31 cellular contexts compared by ENCODE assay signal in genomic region chrX:9211269-9211668, GRCh38.
"Had no signal": no experiment of that assay in that cellular context is flagged by ENCODE, and none has a peak within 500 bp of the region (broad histone marks: within the 10 kb centered on the region; RNA-seq: fewer than 3 reads in every experiment).

No MANE protein-coding gene starts in this region.

- H3K27ac ChIP-seq: brain microvascular endothelial cell, esophagus muscularis mucosa, foreskin keratinocyte, gastrocnemius medialis, heart left ventricle, WERI-Rb-1 had no signal

- H3K4me3 ChIP-seq: esophagus muscularis mucosa, gastrocnemius medialis, heart left ventricle had no signal

- DNase-seq: activated B cell treated with CpG ODN at 0.5 μM for 24 hours; activated CD4-positive, alpha-beta T cell treated with anti-CD3 and anti-CD28 coated beads for 48 hours; activated CD4-positive, alpha-beta T cell treated with anti-CD3 and anti-CD28 coated beads, Interleukin-2, amount 50 U/mL, for 1 hour; activated CD4-positive, alpha-beta T cell treated with anti-CD3 and anti-CD28 coated beads, Interleukin-2, amount 50 U/mL, for 48 hours; activated CD8-positive, alpha-beta memory T cell treated with anti-CD3 and anti-CD28 coated beads for 24 hours; activated CD8-positive, alpha-beta T cell treated with anti-CD3 and anti-CD28 coated beads for 36 hours; activated effector memory CD4-positive, alpha-beta T cell treated with Interleukin-2 at 50 U/mL for 16 hours; activated gamma-delta T cell treated with Interleukin-2 at 50 U/mL for 16 hours; activated naive CD4-positive, alpha-beta T cell treated with anti-CD3 and anti-CD28 coated beads, Interleukin-2, amount 50 U/mL, for 16 hours; activated naive CD4-positive, alpha-beta T cell treated with Interleukin-2 at 50 U/mL for 16 hours; activated T-cell treated with anti-CD3 and anti-CD28 coated beads, Interleukin-2, amount 50 U/mL, for 4 hours; amniotic stem cell; anterior cingulate cortex; brain microvascular endothelial cell; caudate nucleus; cortex of kidney; dermis blood vessel endothelial cell; effector CD4-positive, alpha-beta T cell; effector memory CD8-positive, alpha-beta T cell; erythroblast; foreskin keratinocyte; gastrocnemius medialis; glutamatergic neuron; heart left ventricle; T-helper 2 cell; WERI-Rb-1 had no signal

- ATAC-seq: activated CD4-positive, CD25-positive, alpha-beta regulatory T cell treated with anti-CD3 and anti-CD28 coated beads, Interleukin-2, amount 50 U/mL, for 24 hours; activated CD8-positive, alpha-beta T cell treated with anti-CD3 and anti-CD28 coated beads for 36 hours; activated T-cell treated with anti-CD3 and anti-CD28 coated beads, Interleukin-2, amount 50 U/mL, for 4 hours; activated T-helper 17 cell treated with anti-CD3 and anti-CD28 coated beads, Interleukin-2, amount 50 U/mL, for 72 hours; effector memory CD8-positive, alpha-beta T cell; foreskin keratinocyte; gastrocnemius medialis; heart left ventricle had no signal

- H3K4me1 ChIP-seq: foreskin keratinocyte, gastrocnemius medialis, heart left ventricle had no signal

- H3K27me3 ChIP-seq: brain microvascular endothelial cell, esophagus muscularis mucosa had no signal

- H3K9me3 ChIP-seq: esophagus muscularis mucosa, gastrocnemius medialis, heart left ventricle had no signal

- H3K36me3 ChIP-seq: brain microvascular endothelial cell, esophagus muscularis mucosa, gastrocnemius medialis, heart left ventricle, WERI-Rb-1 had no signal

- FAIRE-seq: colon, TTC549 had no signal
